In the genomic region with DNA sequence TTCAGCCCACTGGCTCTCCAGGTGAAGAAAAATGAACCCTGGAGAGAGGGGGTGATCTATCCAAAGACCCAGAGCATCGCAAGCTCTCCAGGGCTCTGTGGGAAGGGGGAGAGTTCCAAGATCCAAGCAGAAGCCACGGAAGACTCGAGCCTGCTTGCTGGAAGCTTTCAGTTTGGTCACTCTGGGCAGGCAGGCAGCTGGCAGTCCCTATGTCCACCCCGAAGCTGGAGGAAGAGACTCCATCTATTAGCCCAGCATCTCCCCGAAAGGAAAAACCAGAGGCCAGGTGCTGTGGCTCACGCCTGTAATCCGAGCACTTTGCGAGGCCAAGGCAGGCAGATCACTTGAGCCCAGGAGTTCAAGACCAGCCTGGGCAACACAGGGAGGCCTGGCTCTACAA, we compare ENCODE assay signal across 17 cellular contexts. TPM values are rescaled to one million over a fixed set of nuclear protein-coding genes. Genes with fewer than 3 reads are reported as not detected.
DNase-seq lines count a peak whose midpoint lies in the region; ATAC-seq and TF ChIP-seq lines count a peak whose summit lies in the region.
"Had no signal": no experiment of that assay in that cellular context is flagged by ENCODE, and none has a peak within 500 bp of the region (broad histone marks: within the 10 kb centered on the region; RNA-seq: fewer than 3 reads in every experiment).

No MANE protein-coding gene starts in this region.

- peak overlapping the region; percentile 33 for H2AK5ac ChIP-seq in mesendoderm (ENCODE audit: low read length)

- intact Hi-C loops in CD14-positive monocyte (cut with micrococcal nuclease): no loop called here

- peaks cover 2 to 5% (median 2%) of the 10 kb centered on the region in 3 donors for H3K27me3 Mint-ChIP-seq in CD14-positive monocyte (ENCODE audit: low read depth in 3 of 3)

- H3K36me3 ChIP-seq in mesendoderm (ENCODE audit: control insufficient read depth, insufficient read depth, low read length): no peaks in the 10 kb centered on the region
- H3K36me3 ChIP-seq: BE2C had no signal

- no peaks in the 10 kb centered on the region for H3K79me1 ChIP-seq in mesendoderm (ENCODE audit: low read length)

- H3K4me3 ChIP-seq in mesendoderm (ENCODE audit: low read length) (no peak overlapping the region), skin epidermis (no peak overlapping the region)

- peaks cover 11% of the 10 kb centered on the region for H3K4me1 ChIP-seq in mesendoderm (ENCODE audit: control insufficient read depth, low read depth, low read length)

- H3K18ac ChIP-seq in mesendoderm (ENCODE audit: low read length): peak overlapping the region; percentile 69

- peak overlapping the region in 1 of 7 donors; percentile 50 for H3K27ac Mint-ChIP-seq in CD14-positive monocyte
- H3K27ac Mint-ChIP-seq: IgD-negative memory B cell, natural killer cell had no signal

- no peak overlapping the region for H3K23ac ChIP-seq in mesendoderm (ENCODE audit: low read length)

- H3K9ac ChIP-seq in mesendoderm (ENCODE audit: low read length): no peak overlapping the region

- H3K4me2 ChIP-seq in mesendoderm (ENCODE audit: low read length): no peak overlapping the region

- WGBS in mesendoderm (ENCODE audit: extremely low coverage, insufficient coverage, low lambda C conversion rate): no CpG with 5 or more reads among the region's 8 CpGs

- no peaks in the 10 kb centered on the region for H3K4me1 Mint-ChIP-seq in CD14-positive monocyte
- H3K4me1 Mint-ChIP-seq: natural killer cell had no signal

- no peak overlapping the region for H3K4me3 Mint-ChIP-seq in CD14-positive monocyte
- H3K4me3 Mint-ChIP-seq: IgD-negative memory B cell, natural killer cell had no signal

- H3K79me2 ChIP-seq in mesendoderm (ENCODE audit: control insufficient read depth, insufficient read depth, low read length): no peaks in the 10 kb centered on the region

- TF ChIP-seq CTCF in CD14-positive monocyte (IDR thresholded peaks at IDR 0.05): no peak

- no peaks in the 10 kb centered on the region for H3K36me3 Mint-ChIP-seq in CD14-positive monocyte
- H3K36me3 Mint-ChIP-seq: natural killer cell had no signal

- H2BK5ac ChIP-seq in mesendoderm (ENCODE audit: low read length): no peak overlapping the region

- no peaks in the 10 kb centered on the region for H3K9me3 Mint-ChIP-seq in CD14-positive monocyte
- H3K9me3 Mint-ChIP-seq: natural killer cell had no signal

- no peak overlapping the region for H4K8ac ChIP-seq in mesendoderm (ENCODE audit: low read depth, low read length)

- no peak overlapping the region for H2BK15ac ChIP-seq in mesendoderm (replicated peaks; ENCODE audit: low read depth)

- ATAC-seq in HG03439 (IDR thresholded peaks at IDR 0.05; ENCODE audit: unreplicated experiment): no peak
- ATAC-seq: activated CD4-positive, CD25-positive, alpha-beta regulatory T cell treated with anti-CD3 and anti-CD28 coated beads, Interleukin-2, amount 50 U/mL, for 24 hours; natural killer cell; PC-3 had no signal

- H3K27ac ChIP-seq in mesendoderm (ENCODE audit: low read depth, low read length) (no peak overlapping the region), skin epidermis (peak overlapping the region in 19 of 21 experiments; percentile 15 to 91 (median 80))

- H3K4ac ChIP-seq in mesendoderm (ENCODE audit: low read depth, low read length): no peak overlapping the region

- H4K5ac ChIP-seq in mesendoderm (ENCODE audit: low read length): no peak overlapping the region

- H3K27me3 ChIP-seq in mesendoderm (ENCODE audit: insufficient read depth, low read length, poor library complexity): no peaks in the 10 kb centered on the region
- H3K27me3 ChIP-seq: BE2C had no signal

- DNase-seq in EH (ENCODE audit: low read depth) (peak; percentile 33), amniotic epithelial cell (ENCODE audit: low read depth) (peak; percentile 12), mesendoderm (peak; percentile 36), AG08395 (ENCODE audit: low spot score) (no peak), AML-193 (lab: John Stamatoyannopoulos, UW) (no peak), CD14-positive monocyte (ENCODE audit: low spot score) (no peak)
- DNase-seq: DMS79 treated with DMSO at 0.1 percent for 48 hours, natural killer cell, NCI-H1105 treated with DMSO at 0.1 percent for 48 hours, NCI-H510A treated with DMSO at 0.1 percent for 48 hours, PC-3, T-helper 1 cell had no signal

- H2BK120ac ChIP-seq in mesendoderm (ENCODE audit: low read depth, low read length): no peak overlapping the region

- peak overlapping the region; percentile 54 for H3K56ac ChIP-seq in mesendoderm (ENCODE audit: low read length)

RNA-seq across cellular contexts. Expression of a gene that starts 10.7 kb away (rescaled TPM):
- 371 TPM for polyA plus RNA-seq in mesendoderm (2013, experiment 1 of 2)
- polyA plus RNA-seq in mesendoderm (2013, experiment 2 of 2): 377 TPM
- polyA plus RNA-seq in CD14-positive monocyte: 10 to 100 TPM; 10.7 to 19.7 TPM

Comparison
In these comparisons a context has a peak if more than half of its experiments do, and no peak if none do; other contexts are left out.
1. DNase-seq: peak in EH (single experiment), amniotic epithelial cell (single experiment) and mesendoderm (single experiment); none in AG08395 (single experiment), AML-193 (0 of 2) and CD14-positive monocyte (single experiment).